ENCODE assay signal across 14 cellular contexts in genomic region chr1:155695608-155696007, GRCh38. TPM values are rescaled to one million over a fixed set of nuclear protein-coding genes. Genes with fewer than 3 reads are reported as not detected.
A peak's percentile ranks its signal among the peaks of the same experiment; 100 is the strongest.
DNase-seq lines count a peak whose midpoint lies in the region; ATAC-seq and TF ChIP-seq lines count a peak whose summit lies in the region.
"Had no signal": no experiment of that assay in that cellular context is flagged by ENCODE, and none has a peak within 500 bp of the region (broad histone marks: within the 10 kb centered on the region; RNA-seq: fewer than 3 reads in every experiment).

No MANE protein-coding gene starts in this region.

- no peak for TF ChIP-seq POLR2A in stomach (IDR thresholded peaks at IDR 0.05)

- H3K4me1 ChIP-seq in stomach: peaks cover 13 to 55% (median 31%) of the 10 kb centered on the region in 4 donors
- H3K4me1 ChIP-seq: HAP-1 had no signal

- CTCF ChIA-PET in activated CD4-positive, alpha-beta T cell treated with anti-CD3 and anti-CD28 coated beads for 36 hours (lab: Charles Lee): interaction anchor here (1.0 to 1.1 kb wide), 3 partner anchors 10 to 15 kb away, joined by 3 to 4 read pairs (median 3); no protein-coding TSS in a partner anchor

- intact Hi-C loops in activated CD4-positive, alpha-beta T cell treated with anti-CD3 and anti-CD28 coated beads for 36 hours (cut with DNase I, micrococcal nuclease): no loop called here
- intact Hi-C loops in natural killer cell (cut with micrococcal nuclease) (no loop called here), stomach (cut with DNase I; ENCODE audit: low total_unique reads) (no loop called here)

- no peaks in the 10 kb centered on the region for H3K9me3 Mint-ChIP-seq in activated CD4-positive, alpha-beta T cell treated with anti-CD3 and anti-CD28 coated beads for 36 hours (ENCODE audit: low read depth)
- no peaks in the 10 kb centered on the region for H3K9me3 Mint-ChIP-seq in natural killer cell treated with Interleukin-12 subunit alpha and Interleukin-12 subunit beta and Interleukin-15 and Interleukin-18, amount 100 ng/mL, for 72 hours
- no peaks in the 10 kb centered on the region for H3K9me3 Mint-ChIP-seq in natural killer cell
- H3K9me3 Mint-ChIP-seq: CD4-positive, CD25-positive, alpha-beta regulatory T cell had no signal

- TF ChIP-seq CTCF in natural killer cell (IDR thresholded peaks at IDR 0.05) (no peak), epithelial cell of proximal tubule (conservative IDR thresholded peaks at IDR 0.05; ENCODE audit: low read depth, low read length) (no peak), stomach (IDR thresholded peaks at IDR 0.05) (no peak)

- H3K27ac ChIP-seq in stomach: peak overlapping the region in 3 of 5 donors; percentile 10 to 53 (median 49)
- H3K27ac ChIP-seq: 22Rv1; BLaER1 treated with 17β-estradiol and CSF1 and Interleukin-3, amounts not matched to agents 10 nM and 100 nM had no signal

- peaks cover 38% of the 10 kb centered on the region for H3K4me1 Mint-ChIP-seq in activated CD4-positive, alpha-beta T cell treated with anti-CD3 and anti-CD28 coated beads for 36 hours
- peaks cover 40 to 54% of the 10 kb centered on the region in 2 donors for H3K4me1 Mint-ChIP-seq in natural killer cell treated with Interleukin-12 subunit alpha and Interleukin-12 subunit beta and Interleukin-15 and Interleukin-18, amount 100 ng/mL, for 72 hours (ENCODE audit: low read depth in 2 of 2)
- peaks cover 45 to 58% of the 10 kb centered on the region in 2 donors for H3K4me1 Mint-ChIP-seq in natural killer cell

- no peak overlapping the region for H3K27ac Mint-ChIP-seq in activated CD4-positive, alpha-beta T cell treated with anti-CD3 and anti-CD28 coated beads for 36 hours
- no peak overlapping the region for H3K27ac Mint-ChIP-seq in natural killer cell treated with Interleukin-12 subunit alpha and Interleukin-12 subunit beta and Interleukin-15 and Interleukin-18, amount 100 ng/mL, for 72 hours
- peak overlapping the region in 1 of 2 donors; percentile 9 for H3K27ac Mint-ChIP-seq in natural killer cell
- H3K27ac Mint-ChIP-seq: CD4-positive, CD25-positive, alpha-beta regulatory T cell had no signal

- no peaks in the 10 kb centered on the region for H3K9me3 ChIP-seq in stomach

- no peaks in the 10 kb centered on the region for H3K27me3 Mint-ChIP-seq in activated CD4-positive, alpha-beta T cell treated with anti-CD3 and anti-CD28 coated beads for 36 hours
- H3K27me3 Mint-ChIP-seq in natural killer cell treated with Interleukin-12 subunit alpha and Interleukin-12 subunit beta and Interleukin-15 and Interleukin-18, amount 100 ng/mL, for 72 hours: no peaks in the 10 kb centered on the region
- H3K27me3 Mint-ChIP-seq in natural killer cell (ENCODE audit: low read depth in 2 of 2): no peaks in the 10 kb centered on the region
- H3K27me3 Mint-ChIP-seq: CD4-positive, CD25-positive, alpha-beta regulatory T cell had no signal

- peak overlapping the region; percentile 75 for H3K4me3 Mint-ChIP-seq in activated CD4-positive, alpha-beta T cell treated with anti-CD3 and anti-CD28 coated beads for 36 hours
- peak overlapping the region; percentile 76 for H3K4me3 Mint-ChIP-seq in natural killer cell treated with Interleukin-12 subunit alpha and Interleukin-12 subunit beta and Interleukin-15 and Interleukin-18, amount 100 ng/mL, for 72 hours
- H3K4me3 Mint-ChIP-seq in natural killer cell: no peak overlapping the region

- H3K4me3 ChIP-seq in epithelial cell of proximal tubule (ENCODE audit: low read depth, low read length): peak overlapping the region; percentile 52
- H3K4me3 ChIP-seq in stomach: no peak overlapping the region
- H3K4me3 ChIP-seq: BLaER1 treated with 17β-estradiol and CSF1 and Interleukin-3, amounts not matched to agents 10 nM and 100 nM; HAP-1 had no signal

- no peak for ATAC-seq in activated CD4-positive, alpha-beta T cell treated with anti-CD3 and anti-CD28 coated beads for 36 hours
- no peak for ATAC-seq in natural killer cell treated with Interleukin-12 subunit alpha and Interleukin-12 subunit beta and Interleukin-15 and Interleukin-18, amount 100 ng/mL, for 72 hours
- no peak for ATAC-seq in natural killer cell

- POLR2A ChIA-PET in activated CD4-positive, alpha-beta T cell treated with anti-CD3 and anti-CD28 coated beads for 36 hours (lab: Charles Lee): no interaction called here

- peaks cover 34% of the 10 kb centered on the region for H3K36me3 Mint-ChIP-seq in activated CD4-positive, alpha-beta T cell treated with anti-CD3 and anti-CD28 coated beads for 36 hours (ENCODE audit: low read depth)
- H3K36me3 Mint-ChIP-seq in natural killer cell treated with Interleukin-12 subunit alpha and Interleukin-12 subunit beta and Interleukin-15 and Interleukin-18, amount 100 ng/mL, for 72 hours: peaks cover 18% of the 10 kb centered on the region
- peaks cover 18% of the 10 kb centered on the region for H3K36me3 Mint-ChIP-seq in natural killer cell

- peaks cover 5 to 23% (median 9%) of the 10 kb centered on the region in 4 donors for H3K36me3 ChIP-seq in stomach

- no peaks in the 10 kb centered on the region for H3K27me3 ChIP-seq in stomach
- H3K27me3 ChIP-seq: BLaER1 treated with 17β-estradiol and CSF1 and Interleukin-3, amounts not matched to agents 10 nM and 100 nM had no signal

- 77 to 89% (median 79%) methylated on average over 3 of the region's 3 CpGs for WGBS in stomach, 5 donors

- DNase-seq in activated CD4-positive, alpha-beta T cell treated with anti-CD3 and anti-CD28 coated beads for 36 hours: no peak
- DNase-seq in activated CD4-positive, alpha-beta T cell treated with anti-CD3 and anti-CD28 coated beads for 48 hours: no peak
- DNase-seq in natural killer cell treated with Interleukin-12 subunit alpha and Interleukin-12 subunit beta and Interleukin-15 and Interleukin-18, amount 100 ng/mL, for 72 hours (ENCODE audit: low spot score): no peak
- no peak for DNase-seq in natural killer cell
- no peak for DNase-seq in epithelial cell of proximal tubule (ENCODE audit: low read depth)
- no peak for DNase-seq in stomach
- no peak for DNase-seq in cortex of kidney (lab: John Stamatoyannopoulos, UW)
- DNase-seq in NOMO-1 treated with DMSO at 0.1 percent for 48 hours (lab: John Stamatoyannopoulos, UW; ENCODE audit: unreplicated experiment): no peak
- DNase-seq: Calu3; CD4-positive, CD25-positive, alpha-beta regulatory T cell; DMS 273 treated with DMSO at 0.1 percent for 48 hours had no signal

- TF ChIP-seq EP300 in stomach (IDR thresholded peaks at IDR 0.05): no peak

RNA-seq across cellular contexts. Expression of gene DAP3, which starts 6.7 kb away (rescaled TPM):
- 100 to 1,000 TPM; 159 to 162 TPM for total RNA-seq in activated CD4-positive, alpha-beta T cell treated with anti-CD3 and anti-CD28 coated beads for 36 hours
- 100 to 1,000 TPM; 127 to 215 TPM for total RNA-seq in natural killer cell treated with Interleukin-12 subunit alpha and Interleukin-12 subunit beta and Interleukin-15 and Interleukin-18, amount 100 ng/mL, for 72 hours
- 10 to 100 TPM; 83.9 to 97.5 (median 96.4) TPM for total RNA-seq in natural killer cell
- total RNA-seq in epithelial cell of proximal tubule: 104 and 194 TPM in 2 replicates
- 100 to 1,000 TPM in 1 of 5 donors, 10 to 100 TPM in 4; 52.7 to 106 (median 68.9) TPM for total RNA-seq in stomach
- 100 to 1,000 TPM in 1 of 3 donors, 10 to 100 TPM in 2; 68.1 to 102 (median 83.1) TPM for polyA plus RNA-seq in stomach

RNA-seq across cellular contexts. Expression of gene YY1AP1, which starts 7.0 kb away (rescaled TPM):
- 10 to 100 TPM; 59.6 to 76.0 TPM for total RNA-seq in activated CD4-positive, alpha-beta T cell treated with anti-CD3 and anti-CD28 coated beads for 36 hours
- total RNA-seq in natural killer cell treated with Interleukin-12 subunit alpha and Interleukin-12 subunit beta and Interleukin-15 and Interleukin-18, amount 100 ng/mL, for 72 hours: 10 to 100 TPM; 73.3 to 88.9 TPM
- 100 to 1,000 TPM; 115 to 133 (median 115) TPM for total RNA-seq in natural killer cell
- 29.3 and 30.5 TPM in 2 replicates for total RNA-seq in epithelial cell of proximal tubule
- 100 to 1,000 TPM in 2 of 5 donors, 10 to 100 TPM in 3; 43.2 to 253 (median 71.0) TPM for total RNA-seq in stomach
- 10 to 100 TPM; 21.1 to 35.0 (median 27.5) TPM for polyA plus RNA-seq in stomach
